ENCODE assay signal across 13 cellular contexts in the genomic region with DNA sequence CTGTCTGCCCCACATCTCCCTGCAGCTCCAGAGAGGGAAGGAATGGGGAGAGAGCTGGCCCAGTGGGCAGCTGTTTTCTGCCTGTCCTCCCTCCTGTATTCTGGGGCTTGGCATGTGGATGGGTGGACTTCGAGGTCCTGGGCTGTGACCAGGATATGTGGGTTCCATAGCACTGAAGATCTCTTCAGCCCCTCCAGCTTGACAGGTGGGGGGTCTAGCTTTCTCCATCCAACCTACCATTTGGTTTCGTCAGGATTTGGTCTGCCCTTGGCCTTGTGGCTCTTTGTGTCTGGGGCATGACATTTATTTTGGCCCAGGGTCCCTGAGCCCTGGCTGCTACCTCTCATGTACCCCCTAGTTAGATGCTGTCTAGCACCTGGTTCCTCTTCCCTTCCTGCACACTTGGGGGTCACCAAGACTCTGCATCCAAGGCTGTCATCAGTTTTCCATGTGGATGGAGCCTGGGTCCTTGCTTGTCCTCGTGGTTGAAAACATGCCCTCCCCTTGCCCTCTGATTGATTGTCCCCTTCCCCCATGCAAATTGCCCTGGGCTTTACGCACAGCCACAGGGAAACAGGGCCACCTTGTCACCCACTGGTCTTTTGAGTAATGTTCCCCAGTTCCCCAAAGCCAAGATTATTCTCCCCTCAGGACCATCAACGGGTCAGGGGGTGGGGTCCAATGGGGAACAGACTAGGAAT. TPM values are rescaled to one million over a fixed set of nuclear protein-coding genes. Genes with fewer than 3 reads are reported as not detected.
DNase-seq lines count a peak whose midpoint lies in the region; ATAC-seq and TF ChIP-seq lines count a peak whose summit lies in the region.
"Had no signal": no experiment of that assay in that cellular context is flagged by ENCODE, and none has a peak within 500 bp of the region (broad histone marks: within the 10 kb centered on the region; RNA-seq: fewer than 3 reads in every experiment).

No MANE protein-coding gene starts in this region.

- H3K9me3 Mint-ChIP-seq in GM23338, result no peaks in the 10 kb centered on the region; the same call in 2 of the 3 replicates
- H3K9me3 Mint-ChIP-seq: activated naive CD4-positive, alpha-beta T cell treated with anti-CD3 and anti-CD28 coated beads, Interleukin-2, amount 10 ng/mL, durations not matched to agents 7 days and 5 days; dendritic cell treated with granulocyte-macrophage colony-stimulating factor and Interleukin-4, amounts not matched to agents 40 ng/mL and 50 ng/mL, for 4 days; T-helper 2 cell treated with Interferon-gamma antibody and Interleukin-4, amounts not matched to agents 5 μg/mL and 100 μg/mL, for 36 hours had no signal

- H3K27me3 Mint-ChIP-seq in GM23338 (ENCODE audit: insufficient read depth, low read depth, poor library complexity), result peaks cover 93% of the 10 kb centered on the region

- H3K4me1 ChIP-seq in GM23338 (ENCODE audit: insufficient read depth), result peaks cover 47% of the 10 kb centered on the region
- H3K4me1 ChIP-seq in mammary epithelial cell (ENCODE audit: insufficient read depth, low read length), result peaks cover 74% of the 10 kb centered on the region
- peaks cover 58 to 71% of the 10 kb centered on the region in 2 donors for H3K4me1 ChIP-seq in mucosa of rectum (ENCODE audit: control insufficient read depth in 2 of 2, insufficient read depth in 2 of 2, low read length in 2 of 2)
- H3K4me1 ChIP-seq in suprapubic skin, result peaks cover 81% of the 10 kb centered on the region

- H3K27me3 ChIP-seq in GM23338 (ENCODE audit: insufficient read depth) (peaks cover 94% of the 10 kb centered on the region), mammary epithelial cell (ENCODE audit: insufficient read depth, low read length) (no peaks in the 10 kb centered on the region), mucosa of rectum (ENCODE audit: control insufficient read depth in 2 of 2, insufficient read depth in 2 of 2, low read length in 2 of 2) (no peaks in the 10 kb centered on the region), suprapubic skin (no peaks in the 10 kb centered on the region)

- CTCF ChIA-PET in mammary epithelial cell (lab: Charles Lee; ENCODE audit: low non-redundant PET), result no interaction called here

- H3K36me3 ChIP-seq in GM23338 (ENCODE audit: insufficient read depth), result no peaks in the 10 kb centered on the region
- no peaks in the 10 kb centered on the region for H3K36me3 ChIP-seq in mammary epithelial cell (ENCODE audit: insufficient read depth, low read length)
- H3K36me3 ChIP-seq in mucosa of rectum (ENCODE audit: control insufficient read depth in 2 of 2, insufficient read depth in 2 of 2, low read length in 2 of 2), result peaks cover 0 to 5% of the 10 kb centered on the region in 2 donors
- H3K36me3 ChIP-seq in suprapubic skin, result no peaks in the 10 kb centered on the region
- H3K36me3 ChIP-seq: heart left ventricle had no signal

- H3K4me2 ChIP-seq in GM23338 (peak overlapping the region; percentile 58), mammary epithelial cell (ENCODE audit: insufficient read depth, low read depth, low read length) (peak overlapping the region; percentile 85)

- no peak for ATAC-seq in GM23338
- no peak for ATAC-seq in HG03442 (IDR thresholded peaks at IDR 0.05; ENCODE audit: unreplicated experiment)
- ATAC-seq: heart left ventricle had no signal

- no TSS peak for BruUV-seq in mammary epithelial cell (replicated peaks; lab: Mats Ljungman, UMichigan)

- H2AFZ ChIP-seq in GM23338 (no peak overlapping the region), mammary epithelial cell (ENCODE audit: low read depth, low read length) (no peak overlapping the region)

- TF ChIP-seq CTCF in GM23338 (conservative IDR thresholded peaks at IDR 0.05; ENCODE audit: low read depth in 2 of 2), result no peak
- no peak for TF ChIP-seq CTCF in mammary epithelial cell (conservative IDR thresholded peaks at IDR 0.05 in 1 of 2, IDR thresholded peaks at IDR 0.05 in 1 of 2; ENCODE audit: extremely low read depth in 1 of 2, insufficient read depth in 1 of 2, low read depth in 1 of 2, low read length in 2 of 2)
- TF ChIP-seq CTCF in suprapubic skin (IDR thresholded peaks at IDR 0.05), result no peak

- intact Hi-C loops in mammary epithelial cell (cut with micrococcal nuclease), result loop anchor here (1.0 to 5.0 kb wide), 3 partner anchors 183 to 717 kb away; no protein-coding TSS in a partner anchor

- no peak overlapping the region for H3K27ac Mint-ChIP-seq in GM23338
- H3K27ac Mint-ChIP-seq: dendritic cell treated with granulocyte-macrophage colony-stimulating factor and Interleukin-4, amounts not matched to agents 40 ng/mL and 50 ng/mL, for 4 days; T-helper 2 cell treated with Interferon-gamma antibody and Interleukin-4, amounts not matched to agents 5 μg/mL and 100 μg/mL, for 36 hours had no signal

- DNase-seq in GM23338 (ENCODE audit: low spot score), result no peak
- no peak for DNase-seq in mammary epithelial cell
- DNase-seq in suprapubic skin (ENCODE audit: low spot score in 2 of 2), result no peak
- no peak for DNase-seq in cerebellar nuclear complex (lab: John Stamatoyannopoulos, UW)
- no peak for DNase-seq in activated naive CD4-positive, alpha-beta T cell treated with anti-CD3 and anti-CD28 coated beads, Interleukin-2, amount 50 U/mL, for 16 hours
- DNase-seq in NCI-H187 (lab: John Stamatoyannopoulos, UW), result no peak
- DNase-seq: activated naive CD4-positive, alpha-beta T cell treated with anti-CD3 and anti-CD28 coated beads, Interleukin-2, amount 10 ng/mL, durations not matched to agents 7 days and 5 days; NCI-H446 treated with DMSO at 0.1 percent for 48 hours had no signal

- no peaks in the 10 kb centered on the region for H3K36me3 Mint-ChIP-seq in GM23338 (ENCODE audit: low read depth)
- H3K36me3 Mint-ChIP-seq: activated naive CD4-positive, alpha-beta T cell treated with anti-CD3 and anti-CD28 coated beads, Interleukin-2, amount 10 ng/mL, durations not matched to agents 7 days and 5 days had no signal

- no peak for TF ChIP-seq POLR2A in suprapubic skin (IDR thresholded peaks at IDR 0.05)

- no peaks in the 10 kb centered on the region for H3K9me2 ChIP-seq in GM23338 (ENCODE audit: insufficient read depth)

- peaks cover 58% of the 10 kb centered on the region for H3K4me1 Mint-ChIP-seq in GM23338

- TF ChIP-seq EP300 in suprapubic skin (IDR thresholded peaks at IDR 0.05), result no peak

- peak overlapping the region; percentile 50 for H3K9ac ChIP-seq in mammary epithelial cell (ENCODE audit: insufficient read depth, low read length)
- peak overlapping the region in 1 of 2 donors; percentile 52 for H3K9ac ChIP-seq in mucosa of rectum (ENCODE audit: low read depth in 1 of 2, low read length in 2 of 2)

- dilution Hi-C loops in mammary epithelial cell (cut with HindIII; ENCODE audit: low sequenced_read_pairs), result no loop called here

- H4K20me1 ChIP-seq in GM23338 (replicated peaks; ENCODE audit: insufficient read depth) (peaks cover 19% of the 10 kb centered on the region), mammary epithelial cell (ENCODE audit: insufficient read depth, low read length) (no peaks in the 10 kb centered on the region)

- H3K4me3 Mint-ChIP-seq in GM23338, result peak overlapping the region; percentile 46
- H3K4me3 Mint-ChIP-seq: activated naive CD4-positive, alpha-beta T cell treated with anti-CD3 and anti-CD28 coated beads, Interleukin-2, amount 10 ng/mL, durations not matched to agents 7 days and 5 days; dendritic cell treated with granulocyte-macrophage colony-stimulating factor and Interleukin-4, amounts not matched to agents 40 ng/mL and 50 ng/mL, for 4 days; T-helper 2 cell treated with Interferon-gamma antibody and Interleukin-4, amounts not matched to agents 5 μg/mL and 100 μg/mL, for 36 hours had no signal

- in situ Hi-C loops in mammary epithelial cell (cut with MboI; ENCODE audit: low sequenced_read_pairs in 2 of 2), result loop anchor here in 1 of 2 donors (5.0 kb wide), 1 partner anchor 87 kb away; no protein-coding TSS in a partner anchor

- H3K27ac ChIP-seq in GM23338 (ENCODE audit: low read depth) (no peak overlapping the region), mammary epithelial cell (ENCODE audit: insufficient read depth, low read depth, low read length) (peak overlapping the region; percentile 70), mucosa of rectum (ENCODE audit: low read depth in 2 of 2, low read length in 2 of 2) (peak overlapping the region in 1 of 2 donors; percentile 83), suprapubic skin (peak overlapping the region; percentile 93)

- H3F3A ChIP-seq in GM23338 (replicated peaks; ENCODE audit: low read depth), result 0 out of 2 replicates have a peak, but pooled peaks cover 3% of the 10 kb centered on the region

- no peaks in the 10 kb centered on the region for H3K79me2 ChIP-seq in GM23338 (replicated peaks; ENCODE audit: insufficient read depth)
- H3K79me2 ChIP-seq in mammary epithelial cell (ENCODE audit: insufficient read depth, low read length), result peaks cover 77% of the 10 kb centered on the region

- H3K9me3 ChIP-seq in mammary epithelial cell (replicated peaks; ENCODE audit: insufficient read depth, low read length), result no peaks in the 10 kb centered on the region
- no peaks in the 10 kb centered on the region for H3K9me3 ChIP-seq in mucosa of rectum (ENCODE audit: control insufficient read depth in 2 of 2, low read length in 2 of 2)
- H3K9me3 ChIP-seq in suprapubic skin, result no peaks in the 10 kb centered on the region
- H3K9me3 ChIP-seq: heart left ventricle had no signal

- H3K4me3 ChIP-seq in GM23338 (no peak overlapping the region), mammary epithelial cell (replicated peaks in 1 of 3; ENCODE audit: insufficient read depth in 1 of 3, low read depth in 2 of 3, low read length in 3 of 3) (peak overlapping the region in 1 of 3 experiments; percentile 92), mucosa of rectum (ENCODE audit: low read length in 2 of 2) (peak overlapping the region; percentile 28 to 75), suprapubic skin (peak overlapping the region; percentile 78)

- WGBS in mammary epithelial cell (ENCODE audit: low coverage, missing lambda C conversion rate), result 33% methylated on average over 5 of the region's 5 CpGs
- 42% methylated on average over 5 of the region's 5 CpGs for WGBS in suprapubic skin

TF ChIP-seq in GM23338, 12 proteins besides CTCF, POLR2A, EP300 and RAD21 (continues in another document):
- no peak for TF ChIP-seq EZH2 (IDR thresholded peaks at IDR 0.05; ENCODE audit: low read depth, unreplicated experiment)
- TF ChIP-seq ZNF114 (CRISPR knock-in tag; IDR thresholded peaks at IDR 0.05), result no peak
- TF ChIP-seq NANOG (IDR thresholded peaks at IDR 0.05; ENCODE audit: borderline replicate concordance), result no peak
- TF ChIP-seq CREB1 (CRISPR knock-in tag; IDR thresholded peaks at IDR 0.05; ENCODE audit: low read depth), result no peak

RNA-seq across cellular contexts. Expression of gene EPHB3, which starts 3.2 kb away (rescaled TPM):
- 1.0 and 2.0 TPM in 2 replicates for total RNA-seq in GM23338 (2014; rRNA removed; shearing (Covaris generic))
- polyA plus RNA-seq in GM23338 (2016; fragmentation: Nextera tagmentation; extraction: Ambion mirVana), result 0.54 and 0.57 TPM in 2 replicates
- 10 to 100 TPM; 17.6 to 45.2 TPM for total RNA-seq in mammary epithelial cell
- 8.2 TPM for polyA plus RNA-seq in mammary epithelial cell
- 16.6 TPM for polyA minus RNA-seq in mammary epithelial cell
- total RNA-seq in suprapubic skin, result 100 to 1,000 TPM in 2 of 4 donors, 10 to 100 TPM in 2; 84.5 to 152 (median 108) TPM
